Comparison of ENCODE assay signal across 8 cellular contexts in the genomic region with DNA sequence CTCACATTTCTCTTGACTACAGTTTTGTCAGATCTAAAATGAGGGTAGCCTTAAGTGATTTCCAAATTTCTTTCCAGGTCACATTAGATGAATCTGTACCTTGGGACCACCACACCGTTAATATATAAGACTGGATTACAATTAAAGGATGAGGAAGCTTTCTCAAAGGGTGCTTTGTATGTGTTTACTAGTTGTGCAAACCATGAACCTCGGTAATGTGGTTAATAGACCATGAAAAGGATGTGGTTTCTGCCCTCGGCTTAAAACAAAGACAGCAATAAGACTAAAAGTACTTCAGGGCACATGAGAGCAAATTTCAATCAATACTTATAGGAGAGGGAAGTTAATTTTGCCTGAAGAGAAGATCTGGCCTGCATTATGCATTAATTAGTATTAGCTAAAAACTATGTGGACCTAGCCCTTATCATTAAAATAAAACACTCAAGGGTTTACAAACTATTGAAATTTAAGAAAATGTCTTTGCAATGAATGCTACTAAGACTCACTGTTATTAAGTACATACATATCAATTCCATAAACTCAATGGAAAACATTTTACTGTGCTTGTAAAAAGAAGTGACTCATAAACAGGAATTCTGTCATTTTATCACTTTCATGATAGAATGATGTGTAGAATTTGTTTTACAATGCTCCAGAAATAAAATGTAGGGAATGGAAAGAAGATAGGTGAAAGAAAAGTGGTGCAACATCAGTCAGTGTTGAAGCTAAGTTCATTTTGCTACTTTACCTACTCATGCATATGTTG. TPM values are rescaled to one million over a fixed set of nuclear protein-coding genes. Genes with fewer than 3 reads are reported as not detected.
DNase-seq lines count a peak whose midpoint lies in the region; ATAC-seq lines count a peak whose summit lies in the region.

No MANE protein-coding gene starts in this region.

- H3K27ac Mint-ChIP-seq in activated T-helper 1 cell treated with anti-CD3 and anti-CD28 coated beads, Interleukin-12 subunit alpha, Interleukin-12 subunit beta, Interleukin-2, Interleukin-4 antibody, amounts not matched to agents 30 ng/mL and 10 ng/mL and 1 ng/mL, durations not matched to agents 14 hours and 24 hours and 36 hours, result no peak overlapping the region
- no peak overlapping the region for H3K27ac Mint-ChIP-seq in naive thymus-derived CD4-positive, alpha-beta T cell

- peaks cover 0 to 4% (median 0%) of the 10 kb centered on the region in 3 experiments for H3K36me3 ChIP-seq in naive thymus-derived CD4-positive, alpha-beta T cell (ENCODE audit: control insufficient read depth in 2 of 3, insufficient read depth in 3 of 3, low read length in 3 of 3)

- intact Hi-C loops in activated T-helper 1 cell treated with anti-CD3 and anti-CD28 coated beads, Interleukin-12 subunit alpha, Interleukin-12 subunit beta, Interleukin-2, Interleukin-4 antibody, amounts not matched to agents 30 ng/mL and 10 ng/mL and 1 ng/mL, durations not matched to agents 14 hours and 24 hours and 36 hours (cut with micrococcal nuclease), result loop anchor here (1.0 to 10.0 kb wide), 2 partner anchors 23 to 504 kb away; no protein-coding TSS in a partner anchor
- intact Hi-C loops in naive thymus-derived CD4-positive, alpha-beta T cell (cut with micrococcal nuclease), result no loop called here

- H3K4me3 Mint-ChIP-seq in activated T-helper 1 cell treated with anti-CD3 and anti-CD28 coated beads, Interleukin-12 subunit alpha, Interleukin-12 subunit beta, Interleukin-2, Interleukin-4 antibody, amounts not matched to agents 30 ng/mL and 10 ng/mL and 1 ng/mL, durations not matched to agents 14 hours and 24 hours and 36 hours, result no peak overlapping the region
- H3K4me3 Mint-ChIP-seq in naive thymus-derived CD4-positive, alpha-beta T cell, result no peak overlapping the region

- CTCF ChIA-PET in naive thymus-derived CD4-positive, alpha-beta T cell (lab: Charles Lee), result interaction anchor here (2.0 kb wide), 1 partner anchor 23 kb away, joined by 6 read pairs; no protein-coding TSS in a partner anchor

- H3K36me3 Mint-ChIP-seq in activated T-helper 1 cell treated with anti-CD3 and anti-CD28 coated beads, Interleukin-12 subunit alpha, Interleukin-12 subunit beta, Interleukin-2, Interleukin-4 antibody, amounts not matched to agents 30 ng/mL and 10 ng/mL and 1 ng/mL, durations not matched to agents 14 hours and 24 hours and 36 hours (ENCODE audit: low read depth), result no peaks in the 10 kb centered on the region
- H3K36me3 Mint-ChIP-seq in naive thymus-derived CD4-positive, alpha-beta T cell, result peaks cover 0 to 2% (median 0%) of the 10 kb centered on the region in 5 donors

- peaks cover 28% of the 10 kb centered on the region for H3K4me1 Mint-ChIP-seq in activated T-helper 1 cell treated with anti-CD3 and anti-CD28 coated beads, Interleukin-12 subunit alpha, Interleukin-12 subunit beta, Interleukin-2, Interleukin-4 antibody, amounts not matched to agents 30 ng/mL and 10 ng/mL and 1 ng/mL, durations not matched to agents 14 hours and 24 hours and 36 hours (ENCODE audit: low read depth)
- peaks cover 7 to 33% (median 30%) of the 10 kb centered on the region in 7 donors for H3K4me1 Mint-ChIP-seq in naive thymus-derived CD4-positive, alpha-beta T cell

- DNase-seq in Jurkat, Clone E6-1 (ENCODE audit: low read depth, low spot score), result peak; percentile 68
- DNase-seq in activated T-helper 1 cell treated with anti-CD3 and anti-CD28 coated beads, Interleukin-12 subunit alpha, Interleukin-12 subunit beta, Interleukin-2, Interleukin-4 antibody, amounts not matched to agents 30 ng/mL and 10 ng/mL and 1 ng/mL, durations not matched to agents 14 hours and 24 hours and 36 hours (ENCODE audit: low spot score), result peak; percentile 16
- peak in 6 of 9 donors; percentile 18 to 53 (median 42) for DNase-seq in naive thymus-derived CD4-positive, alpha-beta T cell
- no peak for DNase-seq in mucosa of gallbladder (ENCODE audit: low spot score)
- DNase-seq in 8988T, result no peak
- DNase-seq in midbrain (lab: John Stamatoyannopoulos, UW), result no peak

- H3K27me3 Mint-ChIP-seq in activated T-helper 1 cell treated with anti-CD3 and anti-CD28 coated beads, Interleukin-12 subunit alpha, Interleukin-12 subunit beta, Interleukin-2, Interleukin-4 antibody, amounts not matched to agents 30 ng/mL and 10 ng/mL and 1 ng/mL, durations not matched to agents 14 hours and 24 hours and 36 hours (ENCODE audit: insufficient read depth), result peaks cover 7% of the 10 kb centered on the region
- peaks cover 0 to 16% (median 0%) of the 10 kb centered on the region in 5 donors for H3K27me3 Mint-ChIP-seq in naive thymus-derived CD4-positive, alpha-beta T cell

- H3K27ac ChIP-seq in naive thymus-derived CD4-positive, alpha-beta T cell (ENCODE audit: low read depth, low read length), result no peak overlapping the region

- peaks cover 24% of the 10 kb centered on the region in 2 donors for H3K4me1 ChIP-seq in naive thymus-derived CD4-positive, alpha-beta T cell (ENCODE audit: control insufficient read depth in 2 of 2, insufficient read depth in 2 of 2, low read length in 2 of 2)

- no peaks in the 10 kb centered on the region for H3K9me3 ChIP-seq in naive thymus-derived CD4-positive, alpha-beta T cell (ENCODE audit: control insufficient read depth in 2 of 3, low read length in 3 of 3)

- no peaks in the 10 kb centered on the region for H3K9me3 Mint-ChIP-seq in activated T-helper 1 cell treated with anti-CD3 and anti-CD28 coated beads, Interleukin-12 subunit alpha, Interleukin-12 subunit beta, Interleukin-2, Interleukin-4 antibody, amounts not matched to agents 30 ng/mL and 10 ng/mL and 1 ng/mL, durations not matched to agents 14 hours and 24 hours and 36 hours
- no peaks in the 10 kb centered on the region for H3K9me3 Mint-ChIP-seq in naive thymus-derived CD4-positive, alpha-beta T cell

- POLR2A ChIA-PET in naive thymus-derived CD4-positive, alpha-beta T cell (lab: Charles Lee), result interaction anchor here (0.6 to 1.7 kb wide), 2 partner anchors 10 to 31 kb away, joined by 4 to 7 read pairs; no protein-coding TSS in a partner anchor

- no peak overlapping the region for H3K4me3 ChIP-seq in Jurkat, Clone E6-1 (ENCODE audit: low read length)
- peak overlapping the region; percentile 82 for H3K4me3 ChIP-seq in naive thymus-derived CD4-positive, alpha-beta T cell (ENCODE audit: low read length)

- H3K27me3 ChIP-seq in naive thymus-derived CD4-positive, alpha-beta T cell (ENCODE audit: control insufficient read depth in 2 of 2, insufficient read depth in 2 of 2, low read length in 2 of 2), result no peaks in the 10 kb centered on the region

- peak; percentile 46 for ATAC-seq in GM18502 (IDR thresholded peaks at IDR 0.05; ENCODE audit: poor library complexity, unreplicated experiment)
- peak; percentile 47 for ATAC-seq in GM21528 (IDR thresholded peaks at IDR 0.05; ENCODE audit: low FRiP score, unreplicated experiment)
- peak; percentile 21 for ATAC-seq in naive thymus-derived CD4-positive, alpha-beta T cell

RNA-seq across cellular contexts. Expression of a gene that starts 0.9 kb away (rescaled TPM):
- polyA plus RNA-seq in Jurkat, Clone E6-1 (2012; ENCODE audit: insufficient read depth, insufficient read length), result 6.9 TPM
- total RNA-seq in activated T-helper 1 cell treated with anti-CD3 and anti-CD28 coated beads, Interleukin-12 subunit alpha, Interleukin-12 subunit beta, Interleukin-2, Interleukin-4 antibody, amounts not matched to agents 30 ng/mL and 10 ng/mL and 1 ng/mL, durations not matched to agents 14 hours and 24 hours and 36 hours, result 30.4 and 31.3 TPM in 2 replicates
- 10 to 100 TPM; 32.1 to 45.5 (median 39.7) TPM for total RNA-seq in naive thymus-derived CD4-positive, alpha-beta T cell
- 10 to 100 TPM; 32.4 to 34.7 TPM for polyA plus RNA-seq in naive thymus-derived CD4-positive, alpha-beta T cell
- 70.2 TPM for total RNA-seq in mucosa of gallbladder

Comparison
In these comparisons a context has a peak if more than half of its experiments do, and no peak if none do; other contexts are left out.
1. DNase-seq: peak in Jurkat, Clone E6-1 (single experiment), activated T-helper 1 cell treated with anti-CD3 and anti-CD28 coated beads, Interleukin-12 subunit alpha, Interleukin-12 subunit beta, Interleukin-2, Interleukin-4 antibody, amounts not matched to agents 30 ng/mL and 10 ng/mL and 1 ng/mL, durations not matched to agents 14 hours and 24 hours and 36 hours (single experiment) and naive thymus-derived CD4-positive, alpha-beta T cell (6 of 9); none in mucosa of gallbladder (single experiment), 8988T (single experiment) and midbrain (single experiment).
2. Peak in every context shown above with its lines, with median percentiles within 50 percentile points of each other: ATAC-seq.